2 cellular contexts compared by ENCODE assay signal in the genomic region with DNA sequence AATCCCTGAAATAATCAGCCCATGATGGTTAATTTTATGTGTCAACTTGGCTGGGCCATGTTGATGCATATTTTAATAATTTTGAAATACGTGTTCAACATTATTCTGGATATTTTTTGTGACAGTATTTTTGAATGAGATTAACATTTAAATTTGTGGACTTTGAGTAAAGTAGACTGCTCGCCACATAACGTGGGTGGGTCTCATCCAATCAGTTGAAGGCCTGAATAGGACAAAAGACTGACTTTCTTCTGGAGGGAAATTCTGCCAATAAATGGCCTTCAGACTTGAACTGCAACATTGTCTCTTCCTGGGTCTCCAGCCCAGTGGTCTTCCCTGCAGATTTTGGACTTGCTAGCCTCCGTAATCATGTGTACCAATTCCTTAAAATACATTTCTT.
A peak's percentile ranks its signal among the peaks of the same experiment; 100 is the strongest.
TF ChIP-seq lines count a peak whose summit lies in the region.

No MANE protein-coding gene starts in this region.

TF ChIP-seq in HEK293, 187 proteins besides CTCF, POLR2A, EP300 and RAD21:
- TF ChIP-seq ZNF221 (tag by site-specific recombination; IDR thresholded peaks at IDR 0.05; ENCODE audit: borderline replicate concordance) (no peak), ZNF10 (tag by site-specific recombination; IDR thresholded peaks at IDR 0.05) (peak; percentile 78), ZNF311 (tag by site-specific recombination; IDR thresholded peaks at IDR 0.05; ENCODE audit: borderline replicate concordance) (no peak), ZFP37 (tag by site-specific recombination; IDR thresholded peaks at IDR 0.05) (no peak)

TF ChIP-seq in K562, 482 proteins besides CTCF, POLR2A, EP300 and RAD21:
- TF ChIP-seq ZNF507 (tag; conservative IDR thresholded peaks at IDR 0.05), result no peak
- no peak for TF ChIP-seq MED1 (CRISPR knock-in tag; IDR thresholded peaks at IDR 0.05; ENCODE audit: borderline replicate concordance)
- no peak for TF ChIP-seq HNRNPH1 (optimal IDR thresholded peaks at IDR 0.05; ENCODE audit: low read depth, low read length)
- TF ChIP-seq MEF2D (tag; conservative IDR thresholded peaks at IDR 0.05; ENCODE audit: low read depth), result no peak
- no peak for TF ChIP-seq STAT5A (IDR thresholded peaks at IDR 0.05; ENCODE audit: borderline replicate concordance, low read length)
- TF ChIP-seq ZNF134 (CRISPR knock-in tag; conservative IDR thresholded peaks at IDR 0.05), result peak; percentile 73
- no peak for TF ChIP-seq HNRNPK (IDR thresholded peaks at IDR 0.05; ENCODE audit: low read depth, low read length, poor library complexity, severe bottlenecking)
- TF ChIP-seq BCL6 (CRISPR knock-in tag; IDR thresholded peaks at IDR 0.05), result no peak
- no peak for TF ChIP-seq MCM2 (IDR thresholded peaks at IDR 0.05; ENCODE audit: low read depth)
